34 cellular contexts compared by ENCODE assay signal in genomic region chr6:165205632-165206031, GRCh38.
"Had no signal": no experiment of that assay in that cellular context is flagged by ENCODE, and none has a peak within 500 bp of the region (broad histone marks: within the 10 kb centered on the region; RNA-seq: fewer than 3 reads in every experiment).

No MANE protein-coding gene starts in this region.

- H3K4me3 Mint-ChIP-seq: activated CD4-positive, alpha-beta memory T cell treated with anti-CD3 and anti-CD28 coated beads for 36 hours; activated CD4-positive, alpha-beta T cell treated with anti-CD3 and anti-CD28 coated beads for 36 hours; activated CD4-positive, alpha-beta T cell treated with anti-CD3 and anti-CD28 coated beads, Interleukin-2, amount 10 ng/mL, durations not matched to agents 24 days and 14 days; activated CD8-positive, alpha-beta memory T cell treated with anti-CD3 and anti-CD28 coated beads, Interleukin-2, amount 10 ng/mL, durations not matched to agents 7 days and 5 days; activated CD8-positive, alpha-beta T cell treated with anti-CD3 and anti-CD28 coated beads, Interleukin-2, amount 10 ng/mL, durations not matched to agents 7 days and 5 days; activated naive CD4-positive, alpha-beta T cell treated with anti-CD3 and anti-CD28 coated beads for 36 hours; activated naive CD4-positive, alpha-beta T cell treated with anti-CD3 and anti-CD28 coated beads, Interleukin-2, amount 50 U/mL, for 24 hours; activated naive CD8-positive, alpha-beta T cell treated with anti-CD3 and anti-CD28 coated beads for 36 hours; activated naive CD8-positive, alpha-beta T cell treated with anti-CD3 and anti-CD28 coated beads, Interleukin-2, amount 50 U/mL, for 24 hours; activated T-helper 1 cell treated with anti-CD3 and anti-CD28 coated beads, Interleukin-12 subunit alpha, Interleukin-12 subunit beta, Interleukin-2, Interleukin-4 antibody, amounts not matched to agents 30 ng/mL and 10 ng/mL and 1 ng/mL, durations not matched to agents 14 hours and 24 hours and 36 hours; effector memory CD8-positive, alpha-beta T cell; T-helper 17 cell; T-helper 2 cell treated with Interferon-gamma antibody and Interleukin-4, amounts not matched to agents 5 μg/mL and 100 μg/mL, for 36 hours had no signal

- DNase-seq: activated CD4-positive, alpha-beta memory T cell treated with anti-CD3 and anti-CD28 coated beads for 36 hours; activated CD4-positive, alpha-beta T cell treated with anti-CD3 and anti-CD28 coated beads for 36 hours; activated CD4-positive, alpha-beta T cell treated with anti-CD3 and anti-CD28 coated beads, Interleukin-2, amount 10 ng/mL, durations not matched to agents 24 days and 14 days; activated CD4-positive, CD25-positive, alpha-beta regulatory T cell; activated CD4-positive, CD25-positive, alpha-beta regulatory T cell treated with anti-CD3 and anti-CD28 coated beads, Interleukin-2, amount 50 U/mL, for 72 hours; activated CD8-positive, alpha-beta memory T cell treated with anti-CD3 and anti-CD28 coated beads, Interleukin-2, amount 10 ng/mL, durations not matched to agents 7 days and 5 days; activated CD8-positive, alpha-beta memory T cell treated with anti-CD3 and anti-CD28 coated beads, Interleukin-2, amount 50 U/mL, for 4 hours; activated CD8-positive, alpha-beta T cell treated with anti-CD3 and anti-CD28 coated beads, Interleukin-2, amount 10 ng/mL, durations not matched to agents 7 days and 5 days; activated effector memory CD4-positive, alpha-beta T cell treated with anti-CD3 and anti-CD28 coated beads, Interleukin-2, amount 50 U/mL, for 16 hours; activated naive CD4-positive, alpha-beta T cell treated with anti-CD3 and anti-CD28 coated beads for 36 hours; activated naive CD8-positive, alpha-beta T cell treated with anti-CD3 and anti-CD28 coated beads for 36 hours; activated naive CD8-positive, alpha-beta T cell treated with anti-CD3 and anti-CD28 coated beads, Interleukin-2, amount 50 U/mL, for 24 hours; activated T-cell treated with anti-CD3 and anti-CD28 coated beads, Interleukin-2, amount 50 U/mL, for 1 hour; activated T-cell treated with anti-CD3 and anti-CD28 coated beads, Interleukin-2, amount 50 U/mL, for 48 hours; adrenal gland; amygdala; aorta; body of pancreas; cortex of kidney; dermis blood vessel endothelial cell; effector CD4-positive, alpha-beta T cell; effector memory CD8-positive, alpha-beta T cell; erythroblast; esophagus squamous epithelium; foreskin melanocyte; heart right ventricle; T-helper 17 cell; T1000 had no signal

- H3K9me3 Mint-ChIP-seq: activated naive CD4-positive, alpha-beta T cell treated with anti-CD3 and anti-CD28 coated beads for 36 hours; activated naive CD4-positive, alpha-beta T cell treated with anti-CD3 and anti-CD28 coated beads, Interleukin-2, amount 50 U/mL, for 24 hours had no signal

- H3K4me1 ChIP-seq: adrenal gland, body of pancreas, esophagus squamous epithelium, gastroesophageal sphincter, heart right ventricle had no signal

- H3K27ac Mint-ChIP-seq: activated CD4-positive, alpha-beta memory T cell treated with anti-CD3 and anti-CD28 coated beads for 36 hours; activated CD4-positive, alpha-beta T cell treated with anti-CD3 and anti-CD28 coated beads for 36 hours; activated CD4-positive, alpha-beta T cell treated with anti-CD3 and anti-CD28 coated beads, Interleukin-2, amount 10 ng/mL, durations not matched to agents 24 days and 14 days; activated CD8-positive, alpha-beta memory T cell treated with anti-CD3 and anti-CD28 coated beads, Interleukin-2, amount 10 ng/mL, durations not matched to agents 7 days and 5 days; activated CD8-positive, alpha-beta T cell treated with anti-CD3 and anti-CD28 coated beads, Interleukin-2, amount 10 ng/mL, durations not matched to agents 7 days and 5 days; activated naive CD4-positive, alpha-beta T cell treated with anti-CD3 and anti-CD28 coated beads for 36 hours; activated naive CD4-positive, alpha-beta T cell treated with anti-CD3 and anti-CD28 coated beads, Interleukin-2, amount 50 U/mL, for 24 hours; activated naive CD8-positive, alpha-beta T cell treated with anti-CD3 and anti-CD28 coated beads for 36 hours; activated naive CD8-positive, alpha-beta T cell treated with anti-CD3 and anti-CD28 coated beads, Interleukin-2, amount 50 U/mL, for 24 hours; activated T-helper 1 cell treated with anti-CD3 and anti-CD28 coated beads, Interleukin-12 subunit alpha, Interleukin-12 subunit beta, Interleukin-2, Interleukin-4 antibody, amounts not matched to agents 30 ng/mL and 10 ng/mL and 1 ng/mL, durations not matched to agents 14 hours and 24 hours and 36 hours; activated T-helper 2 cell treated with anti-CD3 and anti-CD28 coated beads, Interferon-gamma antibody, Interleukin-2, Interleukin-4, amounts not matched to agents 10 μg/mL and 5 μg/mL and 100 μg/mL, durations not matched to agents 14 hours and 24 hours and 36 hours; effector memory CD8-positive, alpha-beta T cell; T-helper 17 cell; T-helper 2 cell treated with Interferon-gamma antibody and Interleukin-4, amounts not matched to agents 5 μg/mL and 100 μg/mL, for 36 hours had no signal

- H3K36me3 Mint-ChIP-seq: activated CD4-positive, alpha-beta memory T cell treated with anti-CD3 and anti-CD28 coated beads for 36 hours; activated CD8-positive, alpha-beta memory T cell treated with anti-CD3 and anti-CD28 coated beads, Interleukin-2, amount 10 ng/mL, durations not matched to agents 7 days and 5 days; activated naive CD4-positive, alpha-beta T cell treated with anti-CD3 and anti-CD28 coated beads, Interleukin-2, amount 50 U/mL, for 24 hours; activated naive CD8-positive, alpha-beta T cell treated with anti-CD3 and anti-CD28 coated beads for 36 hours had no signal

- H3K4me3 ChIP-seq: adrenal gland, body of pancreas, esophagus squamous epithelium, gastroesophageal sphincter, heart right ventricle had no signal

- H3K4me1 Mint-ChIP-seq: activated CD4-positive, alpha-beta T cell treated with anti-CD3 and anti-CD28 coated beads for 36 hours; activated CD4-positive, alpha-beta T cell treated with anti-CD3 and anti-CD28 coated beads, Interleukin-2, amount 10 ng/mL, durations not matched to agents 24 days and 14 days; activated CD8-positive, alpha-beta memory T cell treated with anti-CD3 and anti-CD28 coated beads, Interleukin-2, amount 10 ng/mL, durations not matched to agents 7 days and 5 days; activated naive CD4-positive, alpha-beta T cell treated with anti-CD3 and anti-CD28 coated beads, Interleukin-2, amount 50 U/mL, for 24 hours; activated naive CD8-positive, alpha-beta T cell treated with anti-CD3 and anti-CD28 coated beads for 36 hours; activated naive CD8-positive, alpha-beta T cell treated with anti-CD3 and anti-CD28 coated beads, Interleukin-2, amount 50 U/mL, for 24 hours; T-helper 17 cell had no signal

- H3K27ac ChIP-seq: adrenal gland, body of pancreas, esophagus squamous epithelium, gastroesophageal sphincter, heart right ventricle had no signal

- FAIRE-seq: colon had no signal

- H3K27me3 Mint-ChIP-seq: activated CD4-positive, alpha-beta memory T cell treated with anti-CD3 and anti-CD28 coated beads for 36 hours; activated CD4-positive, alpha-beta T cell treated with anti-CD3 and anti-CD28 coated beads for 36 hours; activated CD4-positive, alpha-beta T cell treated with anti-CD3 and anti-CD28 coated beads, Interleukin-2, amount 10 ng/mL, durations not matched to agents 24 days and 14 days; activated CD8-positive, alpha-beta memory T cell treated with anti-CD3 and anti-CD28 coated beads, Interleukin-2, amount 10 ng/mL, durations not matched to agents 7 days and 5 days; activated naive CD4-positive, alpha-beta T cell treated with anti-CD3 and anti-CD28 coated beads, Interleukin-2, amount 50 U/mL, for 24 hours; activated naive CD8-positive, alpha-beta T cell treated with anti-CD3 and anti-CD28 coated beads for 36 hours; activated naive CD8-positive, alpha-beta T cell treated with anti-CD3 and anti-CD28 coated beads, Interleukin-2, amount 50 U/mL, for 24 hours; effector memory CD8-positive, alpha-beta T cell; T-helper 17 cell had no signal

- ATAC-seq: activated CD4-positive, alpha-beta T cell treated with anti-CD3 and anti-CD28 coated beads for 36 hours; activated CD8-positive, alpha-beta memory T cell treated with anti-CD3 and anti-CD28 coated beads, Interleukin-2, amount 10 ng/mL, durations not matched to agents 7 days and 5 days; activated CD8-positive, alpha-beta T cell treated with anti-CD3 and anti-CD28 coated beads, Interleukin-2, amount 10 ng/mL, durations not matched to agents 7 days and 5 days; activated naive CD8-positive, alpha-beta T cell treated with anti-CD3 and anti-CD28 coated beads, Interleukin-2, amount 50 U/mL, for 24 hours; body of pancreas; effector memory CD8-positive, alpha-beta T cell; gastroesophageal sphincter; heart right ventricle; T-helper 17 cell had no signal

- H3K27me3 ChIP-seq: adrenal gland, body of pancreas, esophagus squamous epithelium, gastroesophageal sphincter, heart right ventricle had no signal

- H3K36me3 ChIP-seq: adrenal gland, esophagus squamous epithelium, gastroesophageal sphincter, heart right ventricle had no signal

- H3K9me3 ChIP-seq: adrenal gland, body of pancreas, esophagus squamous epithelium had no signal
